Comparison of ENCODE assay signal across 19 cellular contexts in the genomic region with DNA sequence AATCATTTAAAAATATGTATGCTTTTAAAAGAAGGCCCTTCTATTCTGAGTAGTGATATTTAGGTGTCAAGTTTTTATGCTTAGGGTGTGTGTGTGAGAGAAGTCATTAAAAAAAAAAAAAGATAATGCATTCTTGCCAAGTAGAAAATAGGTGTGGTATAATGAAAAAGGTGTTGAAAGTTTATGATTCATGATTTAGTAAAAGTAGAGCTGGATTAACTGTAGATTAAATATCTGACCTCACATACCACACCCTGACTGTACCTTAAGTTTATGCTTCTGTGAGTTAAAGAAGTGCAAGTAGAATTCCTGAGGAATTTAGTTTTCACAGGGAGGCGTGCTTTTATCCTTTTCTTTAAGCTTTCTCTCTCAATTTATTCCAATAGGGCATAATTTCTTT.
"Had no signal": no experiment of that assay in that cellular context is flagged by ENCODE, and none has a peak within 500 bp of the region (broad histone marks: within the 10 kb centered on the region; RNA-seq: fewer than 3 reads in every experiment).

No MANE protein-coding gene starts in this region.

- H3K27me3 ChIP-seq: left lung, right atrium auricular region, transverse colon, uterus had no signal

- H3K36me3 ChIP-seq: left lung, right atrium auricular region, suprapubic skin, transverse colon, uterus had no signal

- H3K27ac ChIP-seq: left lung, right atrium auricular region, transverse colon, uterus had no signal

- H3K9me3 ChIP-seq: left lung, right atrium auricular region, suprapubic skin, transverse colon, uterus had no signal

- ATAC-seq: activated CD4-positive, CD25-positive, alpha-beta regulatory T cell treated with anti-CD3 and anti-CD28 coated beads, Interleukin-2, amount 50 U/mL, for 24 hours; activated CD8-positive, alpha-beta T cell treated with anti-CD3 and anti-CD28 coated beads, Interleukin-2, amount 10 ng/mL, durations not matched to agents 7 days and 5 days; left lung; stimulated activated naive CD8-positive, alpha-beta T cell treated with anti-CD3 and anti-CD28 coated beads, Interleukin-15, amount 100 ng/mL, for 72 hours had no signal

- DNase-seq: activated CD4-positive, alpha-beta T cell treated with anti-CD3 and anti-CD28 coated beads, Interleukin-2, amount 10 ng/mL, durations not matched to agents 7 days and 5 days; activated CD8-positive, alpha-beta T cell treated with anti-CD3 and anti-CD28 coated beads, Interleukin-2, amount 10 ng/mL, durations not matched to agents 7 days and 5 days; activated naive CD4-positive, alpha-beta T cell treated with Interleukin-2 at 50 U/mL for 16 hours; activated T-cell treated with anti-CD3 and anti-CD28 coated beads, Interleukin-2, amount 50 U/mL, for 24 hours; anterior cingulate cortex; cerebellar nuclear complex; effector CD4-positive, alpha-beta T cell; foreskin melanocyte; hypothalamus; islet precursor cell; left lung; naive B cell; stimulated activated naive CD8-positive, alpha-beta T cell treated with anti-CD3 and anti-CD28 coated beads, Interleukin-15, amount 100 ng/mL, for 72 hours; transverse colon; uterus had no signal

- H3K4me1 ChIP-seq: left lung, right atrium auricular region, suprapubic skin, transverse colon, uterus had no signal

- H3K4me3 ChIP-seq: left lung, right atrium auricular region, skin epidermis, suprapubic skin, transverse colon, uterus had no signal
